In the genomic region with DNA sequence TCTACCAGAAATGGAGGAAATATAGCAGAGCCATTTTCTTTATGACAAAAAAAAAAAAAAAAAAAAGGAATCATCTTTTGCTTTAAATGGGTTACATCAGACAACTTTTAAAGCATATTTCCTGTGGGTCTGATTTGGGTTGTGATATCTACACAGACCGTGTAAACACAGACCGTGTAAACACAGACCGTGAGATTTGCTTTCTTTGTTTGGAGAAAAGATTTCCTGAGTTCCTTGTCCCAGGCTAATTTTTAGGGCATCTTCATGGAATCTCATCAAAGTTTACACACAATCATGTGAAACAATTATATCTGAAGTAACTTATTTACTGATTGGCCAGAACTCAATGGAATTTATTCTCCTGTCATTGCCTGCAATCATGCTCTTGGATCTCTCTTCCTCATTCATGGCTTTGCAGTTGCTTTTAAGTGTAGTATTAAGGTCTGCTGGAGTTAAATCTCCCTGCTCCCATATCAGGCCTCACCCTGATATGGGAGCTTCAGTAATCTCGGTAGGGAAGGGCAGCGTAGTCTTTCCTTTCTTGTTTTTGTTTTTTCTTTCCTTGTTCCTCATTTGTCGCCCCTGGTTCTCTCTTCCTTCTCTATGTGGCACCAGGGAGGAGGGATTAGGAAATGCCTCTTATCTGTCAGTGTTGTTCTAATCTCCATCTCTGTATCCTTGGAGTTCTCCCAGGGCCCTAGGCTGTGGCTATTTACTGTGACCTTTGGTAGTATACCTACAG, we compare ENCODE assay signal across 1 cellular context.
TF ChIP-seq lines count a peak whose summit lies in the region.

No MANE protein-coding gene starts in this region.

TF ChIP-seq in IMR-90, 13 proteins besides CTCF, POLR2A, EP300 and RAD21 (continued from another document):
- TF ChIP-seq, protein P1, sequence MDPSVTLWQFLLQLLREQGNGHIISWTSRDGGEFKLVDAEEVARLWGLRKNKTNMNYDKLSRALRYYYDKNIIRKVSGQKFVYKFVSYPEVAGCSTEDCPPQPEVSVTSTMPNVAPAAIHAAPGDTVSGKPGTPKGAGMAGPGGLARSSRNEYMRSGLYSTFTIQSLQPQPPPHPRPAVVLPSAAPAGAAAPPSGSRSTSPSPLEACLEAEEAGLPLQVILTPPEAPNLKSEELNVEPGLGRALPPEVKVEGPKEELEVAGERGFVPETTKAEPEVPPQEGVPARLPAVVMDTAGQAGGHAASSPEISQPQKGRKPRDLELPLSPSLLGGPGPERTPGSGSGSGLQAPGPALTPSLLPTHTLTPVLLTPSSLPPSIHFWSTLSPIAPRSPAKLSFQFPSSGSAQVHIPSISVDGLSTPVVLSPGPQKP (IDR thresholded peaks at IDR 0.05; ENCODE audit: borderline replicate concordance, low read depth, low read length) = no peak
- no peak for TF ChIP-seq SMC3 (IDR thresholded peaks at IDR 0.05; ENCODE audit: low read depth, low read length)
- TF ChIP-seq BHLHE40 (IDR thresholded peaks at IDR 0.05; ENCODE audit: low read depth, low read length) = no peak
- TF ChIP-seq MAFK (IDR thresholded peaks at IDR 0.05; ENCODE audit: low read depth, low read length) = no peak
